Comparison of ENCODE assay signal across 17 cellular contexts in genomic region chr12:89468017-89468416, GRCh38. TPM values are rescaled to one million over a fixed set of nuclear protein-coding genes. Genes with fewer than 3 reads are reported as not detected.
DNase-seq lines count a peak whose midpoint lies in the region; ATAC-seq, FAIRE-seq and TF ChIP-seq lines count a peak whose summit lies in the region.
"Had no signal": no experiment of that assay in that cellular context is flagged by ENCODE, and none has a peak within 500 bp of the region (broad histone marks: within the 10 kb centered on the region; RNA-seq: fewer than 3 reads in every experiment).

No MANE protein-coding gene starts in this region.

- no peak overlapping the region for H2AFZ ChIP-seq in GM12878 (ENCODE audit: control insufficient read depth, low read depth, low read length)

- TF ChIP-seq CTCF in GM12878 (IDR thresholded peaks at IDR 0.05 in 2 of 3, conservative IDR thresholded peaks at IDR 0.05 in 1 of 3; ENCODE audit: control insufficient read depth in 2 of 3, extremely low read depth in 1 of 3, insufficient read depth in 1 of 3, low read depth in 3 of 3, low read length in 3 of 3): no peak

- TF ChIP-seq RAD21 in GM12878 (IDR thresholded peaks at IDR 0.05; ENCODE audit: insufficient read depth, low read depth, low read length): no peak

- no peaks in the 10 kb centered on the region for H3K9me3 ChIP-seq in GM12878 (replicated peaks; ENCODE audit: control insufficient read depth, insufficient read depth, low read length)
- H3K9me3 ChIP-seq: body of pancreas, neutrophil had no signal

- H3K36me3 ChIP-seq in GM12878 (ENCODE audit: control insufficient read depth in 2 of 2, insufficient read depth in 2 of 2, low read length in 1 of 2): no peaks in the 10 kb centered on the region

- FAIRE-seq in GM12878 (lab: Jason Lieb, UNC): no peak

- in situ Hi-C loops in GM12878 (cut with MboI): no loop called here

- TF ChIP-seq POLR2A in GM12878 (IDR thresholded peaks at IDR 0.05; ENCODE audit: low read depth, low read length): no peak

- no peaks in the 10 kb centered on the region for H4K20me1 ChIP-seq in GM12878 (ENCODE audit: control insufficient read depth, insufficient read depth)

- H3K27me3 ChIP-seq in GM12878 (replicated peaks in 1 of 2; ENCODE audit: control insufficient read depth in 2 of 2, insufficient read depth in 2 of 2, low read length in 1 of 2): no peaks in the 10 kb centered on the region
- H3K27me3 ChIP-seq: body of pancreas, foreskin keratinocyte, neutrophil had no signal

- H3K36me3 Mint-ChIP-seq in activated naive CD4-positive, alpha-beta T cell treated with anti-CD3 and anti-CD28 coated beads, Interleukin-2, amount 50 U/mL, for 24 hours: peaks cover 4% of the 10 kb centered on the region

- POLR2A ChIA-PET in GM12878 (lab: Charles Lee): no interaction called here

- H3K79me2 ChIP-seq in GM12878 (ENCODE audit: control insufficient read depth, insufficient read depth, low read length): no peaks in the 10 kb centered on the region

- ATAC-seq in GM12878 (no peak), HG02938 (IDR thresholded peaks at IDR 0.05; ENCODE audit: unreplicated experiment) (no peak), HG03520 (IDR thresholded peaks at IDR 0.05; ENCODE audit: unreplicated experiment) (no peak)
- ATAC-seq: body of pancreas, foreskin keratinocyte had no signal

- intact Hi-C loops in GM12878 (cut with micrococcal nuclease; ENCODE audit: unreplicated experiment): loop anchor here (5.0 kb wide), 1 partner anchor 116 kb away; the partner anchor contains the start of gene DUSP6

- peak overlapping the region; percentile 39; the same call in 1 of the 2 replicates for H3K4me2 ChIP-seq in GM12878 (ENCODE audit: control insufficient read depth, insufficient read depth)

- SMC1A ChIA-PET in GM12878 (lab: Charles Lee; ENCODE audit: uncharacterized antibody, unreplicated experiment): interaction anchor here (0.6 to 6.6 kb wide), 10 partner anchors 42 to 449 kb away, joined by 3 to 70 read pairs (median 4); partner anchors contain the start of genes GALNT4 and POC1B

- WGBS in GM12878 (ENCODE audit: insufficient coverage, insufficient replicate concordance, low lambda C conversion rate, missing lambda C conversion rate): 10% methylated on average over 1 of the region's 1 CpG

- RAD21 ChIA-PET in GM12878 (lab: Charles Lee; ENCODE audit: unreplicated experiment): interaction anchor here (0.9 to 2.5 kb wide), 7 partner anchors 54 to 451 kb away, joined by 3 to 11 read pairs (median 8); partner anchors contain the start of genes GALNT4 and POC1B

- no peak for TF ChIP-seq EP300 in GM12878 (IDR thresholded peaks at IDR 0.05; ENCODE audit: borderline replicate concordance in 1 of 2, control insufficient read depth in 1 of 2, low read depth in 2 of 2, low read length in 2 of 2)

- H3K4me1 ChIP-seq in GM12878 (ENCODE audit: control insufficient read depth, insufficient read depth, low read length): peaks cover 17% of the 10 kb centered on the region

- DNase-seq in activated naive CD4-positive, alpha-beta T cell treated with anti-CD3 and anti-CD28 coated beads, Interleukin-2, amount 50 U/mL, for 16 hours: no peak
- peak; percentile 55 for DNase-seq in OCI-M1 (lab: John Stamatoyannopoulos, UW)
- no peak for DNase-seq in GM12878 (ENCODE audit: low read depth, low spot score)
- DNase-seq in RKO (ENCODE audit: low spot score): no peak
- no peak for DNase-seq in activated CD4-positive, CD25-positive, alpha-beta regulatory T cell treated with anti-CD3 and anti-CD28 coated beads, Interleukin-2, amount 50 U/mL, for 72 hours
- DNase-seq: body of pancreas; cortex of kidney; foreskin keratinocyte; Karpas-422; midbrain; NCI-H1092 treated with DMSO at 0.1 percent for 48 hours; NCI-H526 treated with DMSO at 0.1 percent for 48 hours; stimulated activated CD4-positive, alpha-beta T cell treated with anti-CD3 and anti-CD28 coated beads, Interleukin-15, amount 100 ng/mL, for 24 hours had no signal

- H3K27ac ChIP-seq in GM12878 (ENCODE audit: control insufficient read depth, insufficient read depth): no peak overlapping the region; the same call in 1 of the 2 replicates
- H3K27ac ChIP-seq: body of pancreas, foreskin keratinocyte, neutrophil had no signal

- BruUV-seq in GM12878 (replicated peaks; lab: Mats Ljungman, UMichigan): no TSS peak

- H3K27me3 Mint-ChIP-seq in activated naive CD4-positive, alpha-beta T cell treated with anti-CD3 and anti-CD28 coated beads, Interleukin-2, amount 50 U/mL, for 24 hours: no peaks in the 10 kb centered on the region

- CTCF ChIA-PET in GM12878 (lab: Yijun Ruan, JAX): interaction anchor here (0.6 to 7.6 kb wide), 11 partner anchors 8 to 450 kb away, joined by 3 to 176 read pairs (median 4); partner anchors contain the start of genes GALNT4 and POC1B

- H3K4me1 Mint-ChIP-seq in activated naive CD4-positive, alpha-beta T cell treated with anti-CD3 and anti-CD28 coated beads, Interleukin-2, amount 50 U/mL, for 24 hours: peaks cover 65% of the 10 kb centered on the region

- no peak overlapping the region for H3K4me3 ChIP-seq in GM12878
- H3K4me3 ChIP-seq: body of pancreas had no signal

- no peak overlapping the region for H3K9ac ChIP-seq in GM12878 (ENCODE audit: control insufficient read depth, insufficient read depth, low read length)

- peak overlapping the region; percentile 53 for H3K27ac Mint-ChIP-seq in activated naive CD4-positive, alpha-beta T cell treated with anti-CD3 and anti-CD28 coated beads, Interleukin-2, amount 50 U/mL, for 24 hours

- H3K9me3 Mint-ChIP-seq in activated naive CD4-positive, alpha-beta T cell treated with anti-CD3 and anti-CD28 coated beads, Interleukin-2, amount 50 U/mL, for 24 hours: no peaks in the 10 kb centered on the region

- peak overlapping the region; percentile 23 for H3K4me3 Mint-ChIP-seq in activated naive CD4-positive, alpha-beta T cell treated with anti-CD3 and anti-CD28 coated beads, Interleukin-2, amount 50 U/mL, for 24 hours

TF ChIP-seq in GM12878, 131 proteins besides CTCF, POLR2A, EP300 and RAD21:
- TF ChIP-seq MXI1 (IDR thresholded peaks at IDR 0.05; ENCODE audit: low read depth, low read length): no peak
- TF ChIP-seq CHD1 (IDR thresholded peaks at IDR 0.05; ENCODE audit: low read depth, low read length): no peak
- no peak for TF ChIP-seq EGR1 (IDR thresholded peaks at IDR 0.05; ENCODE audit: borderline replicate concordance in 1 of 2, low read depth in 2 of 2, low read length in 2 of 2)
- TF ChIP-seq RUNX3 (IDR thresholded peaks at IDR 0.05; ENCODE audit: low read length): peak; percentile 39; the same call in 1 of the 2 replicates

RNA-seq across cellular contexts. Expression of gene GALNT4, which starts 56.6 kb away (rescaled TPM):
- total RNA-seq in GM12878 (2013; cell fraction: nucleolus; rRNA removed): 11.8 and 11.9 TPM in 2 replicates
- total RNA-seq in GM12878 (2014; rRNA removed) (1.6 and 3.0 TPM in 2 replicates), GM12878 (2014; rRNA removed; fragmentation: Illumina TruSeq; extraction: Trizol) (1.9 and 2.7 TPM in 2 replicates), GM12878 (2021) (2.6 TPM in 2 replicates)
- polyA plus RNA-seq in GM12878 (2011; ENCODE audit: low read depth): 0.68 TPM
- polyA plus RNA-seq in GM12878 (2011; rRNA removed) (1.7 and 2.2 TPM in 2 replicates), GM12878 (2014; fragmentation: Illumina TruSeq; extraction: Trizol) (1.8 and 1.9 TPM in 2 replicates), GM12878 (2014; fragmentation: Nextera tagmentation; extraction: Ambion mirVana) (1 to 10 TPM in 1 of 2 experiments, under 1 TPM in 1; 0.90 to 1.1 TPM), GM12878 (2014; rRNA removed) (1.3 and 1.4 TPM in 2 replicates), GM12878 (2016; fragmentation: Nextera tagmentation; extraction: Ambion mirVana) (1 to 10 TPM; 2.3 to 2.9 TPM)
- polyA plus RNA-seq in GM12878 (2011; cell fraction: cytosol; rRNA removed): 0.43 and 0.66 TPM in 2 replicates
- 0.78 and 0.91 TPM in 2 replicates for polyA plus RNA-seq in GM12878 (2011; cell fraction: nucleus; rRNA removed)
- 1.5 and 1.6 TPM in 2 replicates for polyA plus RNA-seq in GM12878 (2012)
- polyA minus RNA-seq in GM12878 (2011; rRNA and poly(A)+ RNA removed): 1.4 and 1.9 TPM in 2 replicates
- polyA minus RNA-seq in GM12878 (2011; cell fraction: cytosol; rRNA and poly(A)+ RNA removed): 0.62 TPM in 1 of 2 replicates, not detected in the other
- polyA minus RNA-seq in GM12878 (2011; cell fraction: nucleus; rRNA and poly(A)+ RNA removed): 2.7 and 4.2 TPM in 2 replicates

RNA-seq across cellular contexts. Expression of gene POC1B, which starts 57.8 kb away (rescaled TPM):
- total RNA-seq in GM12878 (2013; cell fraction: nucleolus; rRNA removed): 57.1 and 57.4 TPM in 2 replicates
- total RNA-seq in GM12878 (2014; rRNA removed): 10.8 and 14.5 TPM in 2 replicates
- 11.6 and 16.9 TPM in 2 replicates for total RNA-seq in GM12878 (2014; rRNA removed; fragmentation: Illumina TruSeq; extraction: Trizol)
- total RNA-seq in GM12878 (2021): 8.6 and 11.1 TPM in 2 replicates
- 4.0 TPM for polyA plus RNA-seq in GM12878 (2011; ENCODE audit: low read depth)
- 16.7 and 26.5 TPM in 2 replicates for polyA plus RNA-seq in GM12878 (2011; rRNA removed)
- polyA plus RNA-seq in GM12878 (2011; cell fraction: cytosol; rRNA removed): 6.8 and 7.1 TPM in 2 replicates
- polyA plus RNA-seq in GM12878 (2011; cell fraction: nucleus; rRNA removed): 8.1 and 10.5 TPM in 2 replicates
- polyA plus RNA-seq in GM12878 (2012): 8.7 and 11.3 TPM in 2 replicates
- polyA plus RNA-seq in GM12878 (2014; fragmentation: Illumina TruSeq; extraction: Trizol): 12.6 and 16.6 TPM in 2 replicates
- 1 to 10 TPM; 4.4 to 6.3 TPM for polyA plus RNA-seq in GM12878 (2014; fragmentation: Nextera tagmentation; extraction: Ambion mirVana)
- polyA plus RNA-seq in GM12878 (2014; rRNA removed): 5.8 and 9.0 TPM in 2 replicates
- 10 to 100 TPM; 17.4 to 17.8 TPM for polyA plus RNA-seq in GM12878 (2016; fragmentation: Nextera tagmentation; extraction: Ambion mirVana)
- 23.5 and 30.6 TPM in 2 replicates for polyA minus RNA-seq in GM12878 (2011; rRNA and poly(A)+ RNA removed)
- 4.7 and 8.3 TPM in 2 replicates for polyA minus RNA-seq in GM12878 (2011; cell fraction: cytosol; rRNA and poly(A)+ RNA removed)
- 16.4 and 21.6 TPM in 2 replicates for polyA minus RNA-seq in GM12878 (2011; cell fraction: nucleus; rRNA and poly(A)+ RNA removed)
